In the genomic region with DNA sequence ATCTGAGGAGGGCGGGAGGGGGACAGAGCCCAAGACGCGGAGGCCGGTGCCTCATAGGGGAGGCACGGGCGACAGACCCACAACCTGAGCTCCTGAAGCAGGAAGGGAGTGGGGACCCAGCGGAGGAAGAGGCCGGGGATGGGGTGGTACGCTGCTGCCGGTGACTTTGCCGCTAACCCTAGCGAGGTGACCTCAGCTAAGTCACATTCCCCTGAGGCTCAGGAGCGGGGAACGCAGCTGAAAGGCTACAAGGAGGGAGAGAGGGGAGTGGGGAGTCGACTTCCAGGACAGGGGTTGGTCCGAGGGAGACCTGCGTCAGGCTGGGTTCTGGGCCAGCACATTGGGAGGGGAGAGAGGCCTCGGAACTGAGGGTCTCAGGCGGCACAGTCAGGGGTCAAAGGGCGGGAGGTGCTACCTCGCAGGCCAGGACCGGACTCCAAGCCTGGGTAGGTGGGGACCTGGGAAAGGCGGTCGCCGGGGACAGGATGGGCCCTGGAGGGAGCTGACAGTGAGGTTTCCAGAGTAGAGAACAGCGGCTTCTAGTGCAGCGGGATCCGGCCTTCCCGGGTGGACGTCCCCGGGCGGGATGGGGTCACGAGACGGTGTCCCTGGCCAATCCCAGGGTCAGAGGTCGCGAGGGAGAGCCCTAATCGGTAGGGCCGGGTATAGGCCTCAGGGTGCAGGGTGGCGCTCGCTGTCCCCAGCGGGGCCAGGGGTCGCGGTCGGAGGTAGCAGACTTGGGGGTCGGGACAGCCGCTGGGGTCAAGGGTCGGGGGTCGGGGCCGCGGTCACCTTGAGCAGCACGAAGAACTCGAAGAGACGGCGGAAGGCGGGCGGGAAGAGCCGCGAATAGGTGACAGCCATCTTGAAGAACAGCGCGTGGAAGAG, we compare ENCODE assay signal across 6 cellular contexts. TPM values are rescaled to one million over a fixed set of nuclear protein-coding genes. Genes with fewer than 3 reads are reported as not detected.
DNase-seq lines count a peak whose midpoint lies in the region; ATAC-seq and TF ChIP-seq lines count a peak whose summit lies in the region.

No MANE protein-coding gene starts in this region.

- in situ Hi-C loops in astrocyte of the cerebellum (cut with HindIII; ENCODE audit: low sequenced_read_pairs): no loop called here

- no peaks in the 10 kb centered on the region for H3K9me3 ChIP-seq in HUES48 (ENCODE audit: control insufficient read depth, insufficient read depth, low read length)

- H3K36me3 ChIP-seq in HUES48 (ENCODE audit: control insufficient read depth, insufficient read depth, low read length): peaks cover 5% of the 10 kb centered on the region; the same call in 1 of the 2 replicates

- peak overlapping the region; percentile 75 for H3K4me3 ChIP-seq in HUES48 (ENCODE audit: low read depth, low read length)
- H3K4me3 ChIP-seq in astrocyte of the cerebellum (ENCODE audit: low read depth, low read length): peak overlapping the region; percentile 85

- peak overlapping the region; percentile 86 to 94 (median 90) for H3K4me3 Mint-ChIP-seq in naive thymus-derived CD8-positive, alpha-beta T cell

- DNase-seq in astrocyte of the cerebellum (ENCODE audit: low read depth): no peak
- DNase-seq in naive thymus-derived CD8-positive, alpha-beta T cell: peak in 1 of 10 donors; percentile 39
- no peak for DNase-seq in effector CD4-positive, alpha-beta T cell
- DNase-seq in middle frontal gyrus (ENCODE audit: extremely low spot score, low spot score): no peak

- H3K27me3 Mint-ChIP-seq in naive thymus-derived CD8-positive, alpha-beta T cell: peaks cover 0 to 6% (median 0%) of the 10 kb centered on the region in 5 donors

- H3K27me3 ChIP-seq in HUES48 (ENCODE audit: control insufficient read depth, insufficient read depth, low read length): no peaks in the 10 kb centered on the region

- H3K27ac ChIP-seq in HUES48 (ENCODE audit: low read depth, low read length): peak overlapping the region; percentile 94

- peak overlapping the region; percentile 90 for H3K9ac ChIP-seq in HUES48 (ENCODE audit: low read depth, low read length)

- no peaks in the 10 kb centered on the region for H3K9me3 Mint-ChIP-seq in naive thymus-derived CD8-positive, alpha-beta T cell

- H3K4me1 ChIP-seq in HUES48 (ENCODE audit: control insufficient read depth, insufficient read depth, low read length): peaks cover 20% of the 10 kb centered on the region

- peak overlapping the region; percentile 85 to 100 (median 96) for H3K27ac Mint-ChIP-seq in naive thymus-derived CD8-positive, alpha-beta T cell

- no peak for ATAC-seq in naive thymus-derived CD8-positive, alpha-beta T cell
- no peak for ATAC-seq in GM18870 (IDR thresholded peaks at IDR 0.05; ENCODE audit: unreplicated experiment)

- H3K4me1 Mint-ChIP-seq in naive thymus-derived CD8-positive, alpha-beta T cell: peaks cover 18 to 57% (median 49%) of the 10 kb centered on the region in 4 donors

- POLR2A ChIA-PET in naive thymus-derived CD8-positive, alpha-beta T cell (lab: Charles Lee): interaction anchor here (0.6 to 22.1 kb wide), 22 partner anchors 8 to 222 kb away, joined by 3 to 1566 read pairs (median 4); a partner anchor contains a TSS

- H3K36me3 Mint-ChIP-seq in naive thymus-derived CD8-positive, alpha-beta T cell: peaks cover 0 to 6% (median 0%) of the 10 kb centered on the region in 3 donors

- TF ChIP-seq CTCF in astrocyte of the cerebellum (IDR thresholded peaks at IDR 0.05; ENCODE audit: low read depth, low read length, missing control alignments): no peak

RNA-seq across cellular contexts. Expression of a gene that starts 0.7 kb away (rescaled TPM):
- 100 to 1,000 TPM; 331 to 365 TPM for total RNA-seq in naive thymus-derived CD8-positive, alpha-beta T cell
- 10 to 100 TPM; 37.9 to 77.0 (median 52.0) TPM for polyA plus RNA-seq in naive thymus-derived CD8-positive, alpha-beta T cell

RNA-seq across cellular contexts. Expression of a gene that starts 1.1 kb away (rescaled TPM):
- not detected for total RNA-seq in naive thymus-derived CD8-positive, alpha-beta T cell
- not detected for polyA plus RNA-seq in naive thymus-derived CD8-positive, alpha-beta T cell

RNA-seq across cellular contexts. Expression of a gene that starts 6.2 kb away (rescaled TPM):
- 100 to 1,000 TPM; 211 to 216 TPM for total RNA-seq in naive thymus-derived CD8-positive, alpha-beta T cell
- 100 to 1,000 TPM; 498 to 693 (median 515) TPM for polyA plus RNA-seq in naive thymus-derived CD8-positive, alpha-beta T cell

RNA-seq across cellular contexts. Expression of a gene that starts 19.7 kb away (rescaled TPM):
- total RNA-seq in naive thymus-derived CD8-positive, alpha-beta T cell: 100 to 1,000 TPM; 221 to 232 TPM
- 10 to 100 TPM in 1 of 3 donors, 1 to 10 TPM in 2; 4.2 to 14.4 (median 8.7) TPM for polyA plus RNA-seq in naive thymus-derived CD8-positive, alpha-beta T cell

RNA-seq across cellular contexts. Expression of a gene that starts 20.0 kb away (rescaled TPM):
- not detected for total RNA-seq in naive thymus-derived CD8-positive, alpha-beta T cell
- polyA plus RNA-seq in naive thymus-derived CD8-positive, alpha-beta T cell: not detected
